Comparison of ENCODE assay signal across 18 cellular contexts in the genomic region with DNA sequence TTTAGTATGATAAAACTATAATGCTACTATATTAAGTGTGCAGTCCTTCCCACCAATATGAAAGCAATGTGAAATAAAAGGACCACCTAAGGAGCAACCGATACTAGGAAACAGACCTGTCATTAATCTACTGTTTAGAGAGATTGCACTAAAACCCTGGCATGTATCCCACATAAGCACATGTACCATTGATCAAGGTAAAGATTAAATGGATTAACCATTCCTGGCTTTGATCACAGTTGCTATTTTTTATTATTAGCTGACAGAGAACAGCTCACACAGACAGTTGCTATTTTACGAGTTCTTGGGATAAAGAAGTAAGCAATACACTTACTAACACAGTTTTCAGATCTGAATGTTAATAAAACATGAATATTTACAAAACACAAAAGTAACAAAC. TPM values are rescaled to one million over a fixed set of nuclear protein-coding genes. Genes with fewer than 3 reads are reported as not detected.
A peak's percentile ranks its signal among the peaks of the same experiment; 100 is the strongest.
DNase-seq lines count a peak whose midpoint lies in the region; ATAC-seq and TF ChIP-seq lines count a peak whose summit lies in the region.
"Had no signal": no experiment of that assay in that cellular context is flagged by ENCODE, and none has a peak within 500 bp of the region (broad histone marks: within the 10 kb centered on the region; RNA-seq: fewer than 3 reads in every experiment).

No MANE protein-coding gene starts in this region.

- CTCF ChIA-PET in HEK293 (lab: Yijun Ruan, JAX) = interaction anchor here (0.7 kb wide), 1 partner anchor 131 kb away, joined by 3 read pairs; no protein-coding TSS in a partner anchor

- no peaks in the 10 kb centered on the region for H3K9me3 ChIP-seq in HEK293 (ENCODE audit: control insufficient read depth, insufficient read depth, low read depth, low read length)
- no peaks in the 10 kb centered on the region for H3K9me3 ChIP-seq in T-helper 17 cell (ENCODE audit: control insufficient read depth, low read length, poor library complexity, severe bottlenecking)
- H3K9me3 ChIP-seq in gastroesophageal sphincter = no peaks in the 10 kb centered on the region
- H3K9me3 ChIP-seq: BLaER1 treated with 17β-estradiol and CSF1 and Interleukin-3, amounts not matched to agents 10 nM and 100 nM had no signal

- H3K4me1 ChIP-seq in HEK293 (ENCODE audit: control insufficient read depth, insufficient read depth, low read length) (no peaks in the 10 kb centered on the region), foreskin keratinocyte (peaks cover 9% of the 10 kb centered on the region), gastroesophageal sphincter (no peaks in the 10 kb centered on the region)

- POLR2A ChIA-PET in HEK293 (lab: Yijun Ruan, JAX) = no interaction called here

- no peak overlapping the region for H3K4me3 Mint-ChIP-seq in T-helper 17 cell
- no peak overlapping the region for H3K4me3 Mint-ChIP-seq in mesothelial cell of epicardium
- H3K4me3 Mint-ChIP-seq: B cell; CD8-positive, alpha-beta memory T cell had no signal

- H3K4me1 Mint-ChIP-seq in T-helper 17 cell = peaks cover 3% of the 10 kb centered on the region
- peaks cover 19% of the 10 kb centered on the region for H3K4me1 Mint-ChIP-seq in mesothelial cell of epicardium
- H3K4me1 Mint-ChIP-seq: B cell had no signal

- no peak for ATAC-seq in T-helper 17 cell
- no peak for ATAC-seq in foreskin keratinocyte
- no peak for ATAC-seq in gastroesophageal sphincter
- ATAC-seq: K562 had no signal

- H3K27me3 Mint-ChIP-seq in T-helper 17 cell = no peaks in the 10 kb centered on the region
- no peaks in the 10 kb centered on the region for H3K27me3 Mint-ChIP-seq in mesothelial cell of epicardium (ENCODE audit: low read depth)
- H3K27me3 Mint-ChIP-seq: B cell; CD8-positive, alpha-beta memory T cell had no signal

- H3K27ac ChIP-seq in HEK293 (ENCODE audit: extremely low read depth, low read depth, low read length) = no peak overlapping the region
- no peak overlapping the region for H3K27ac ChIP-seq in foreskin keratinocyte
- no peak overlapping the region for H3K27ac ChIP-seq in gastroesophageal sphincter
- H3K27ac ChIP-seq: BLaER1 treated with 17β-estradiol and CSF1 and Interleukin-3, amounts not matched to agents 10 nM and 100 nM; HL-60 had no signal

- TF ChIP-seq POLR2A in gastroesophageal sphincter (IDR thresholded peaks at IDR 0.05) = no peak

- no peaks in the 10 kb centered on the region for H3K27me3 ChIP-seq in foreskin keratinocyte
- no peaks in the 10 kb centered on the region for H3K27me3 ChIP-seq in gastroesophageal sphincter
- H3K27me3 ChIP-seq: BLaER1 treated with 17β-estradiol and CSF1 and Interleukin-3, amounts not matched to agents 10 nM and 100 nM had no signal

- H3K4me3 ChIP-seq in HEK293 (ENCODE audit: low read depth, low read length) (no peak overlapping the region), gastroesophageal sphincter (no peak overlapping the region)
- H3K4me3 ChIP-seq: BLaER1 treated with 17β-estradiol and CSF1 and Interleukin-3, amounts not matched to agents 10 nM and 100 nM; K562 had no signal

- peaks cover 8% of the 10 kb centered on the region for H3K36me3 Mint-ChIP-seq in T-helper 17 cell (ENCODE audit: low read depth)
- peaks cover 30% of the 10 kb centered on the region for H3K36me3 Mint-ChIP-seq in mesothelial cell of epicardium

- TF ChIP-seq EP300 in gastroesophageal sphincter (IDR thresholded peaks at IDR 0.05) = no peak

- WGBS in gastroesophageal sphincter (ENCODE audit: low coverage in 1 of 2), 2 donors = 74 to 97% methylated on average over 2 of the region's 2 CpGs

- DNase-seq in NCI-H82 treated with DMSO at 0.1 percent for 48 hours (lab: John Stamatoyannopoulos, UW; ENCODE audit: unreplicated experiment) (peak; percentile 35), T-helper 17 cell (no peak), mesothelial cell of epicardium (ENCODE audit: low spot score in 2 of 2, unreplicated experiment in 2 of 2) (no peak), foreskin keratinocyte (no peak)
- DNase-seq in stimulated activated CD4-positive, alpha-beta T cell treated with anti-CD3 and anti-CD28 coated beads, Interleukin-4, amount 100 ng/mL, for 4 hours = no peak
- DNase-seq: CD8-positive, alpha-beta memory T cell; COR-L47; DMS79; GDM1; GOT3; H7; IMR-90 had no signal

- H3K36me3 ChIP-seq in HEK293 (ENCODE audit: control insufficient read depth in 2 of 2, insufficient read depth in 1 of 2, low read length in 2 of 2) (peaks cover 0 to 23% of the 10 kb centered on the region in 2 experiments; a peak in 2 of 3 replicates), gastroesophageal sphincter (peaks cover 0 to 60% of the 10 kb centered on the region in 2 donors)

- peaks cover 5% of the 10 kb centered on the region for H3K9me3 Mint-ChIP-seq in mesothelial cell of epicardium
- H3K9me3 Mint-ChIP-seq: CD8-positive, alpha-beta memory T cell had no signal

- TF ChIP-seq CTCF in HEK293 (tag by site-specific recombination; IDR thresholded peaks at IDR 0.05) = no peak
- no peak for TF ChIP-seq CTCF in mesothelial cell of epicardium (IDR thresholded peaks at IDR 0.05; ENCODE audit: unreplicated experiment)
- TF ChIP-seq CTCF in foreskin keratinocyte (conservative IDR thresholded peaks at IDR 0.05) = no peak
- TF ChIP-seq CTCF in gastroesophageal sphincter (IDR thresholded peaks at IDR 0.05) = no peak

- H3K27ac Mint-ChIP-seq in T-helper 17 cell (peak overlapping the region; percentile 88), mesothelial cell of epicardium (peak overlapping the region; percentile 50)
- H3K27ac Mint-ChIP-seq: B cell had no signal

TF ChIP-seq in HEK293, 187 proteins besides CTCF, POLR2A, EP300 and RAD21:
- TF ChIP-seq ZNF837 (tag by site-specific recombination; IDR thresholded peaks at IDR 0.05) (no peak), ZNF624 (tag by site-specific recombination; IDR thresholded peaks at IDR 0.05) (no peak), TCF7L2 (IDR thresholded peaks at IDR 0.05; ENCODE audit: borderline replicate concordance, low read depth, low read length) (0 out of 2 replicates have a peak, but pooled peaks have one; percentile 24), FEZF1 (tag by site-specific recombination; IDR thresholded peaks at IDR 0.05) (peak; percentile 41; the same call in 1 of the 2 replicates)
- TF ChIP-seq, protein P1, sequence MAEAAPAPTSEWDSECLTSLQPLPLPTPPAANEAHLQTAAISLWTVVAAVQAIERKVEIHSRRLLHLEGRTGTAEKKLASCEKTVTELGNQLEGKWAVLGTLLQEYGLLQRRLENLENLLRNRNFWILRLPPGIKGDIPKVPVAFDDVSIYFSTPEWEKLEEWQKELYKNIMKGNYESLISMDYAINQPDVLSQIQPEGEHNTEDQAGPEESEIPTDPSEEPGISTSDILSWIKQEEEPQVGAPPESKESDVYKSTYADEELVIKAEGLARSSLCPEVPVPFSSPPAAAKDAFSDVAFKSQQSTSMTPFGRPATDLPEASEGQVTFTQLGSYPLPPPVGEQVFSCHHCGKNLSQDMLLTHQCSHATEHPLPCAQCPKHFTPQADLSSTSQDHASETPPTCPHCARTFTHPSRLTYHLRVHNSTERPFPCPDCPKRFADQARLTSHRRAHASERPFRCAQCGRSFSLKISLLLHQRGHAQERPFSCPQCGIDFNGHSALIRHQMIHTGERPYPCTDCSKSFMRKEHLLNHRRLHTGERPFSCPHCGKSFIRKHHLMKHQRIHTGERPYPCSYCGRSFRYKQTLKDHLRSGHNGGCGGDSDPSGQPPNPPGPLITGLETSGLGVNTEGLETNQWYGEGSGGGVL (tag by site-specific recombination; IDR thresholded peaks at IDR 0.05) = no peak

RNA-seq across cellular contexts. Expression of gene ZDHHC20, which starts 57.7 kb away (rescaled TPM):
- total RNA-seq in T-helper 17 cell (10 to 100 TPM; 63.0 to 69.0 TPM), mesothelial cell of epicardium (60.7 to 66.8 TPM (median 64.6 TPM) in 3 replicates), foreskin keratinocyte (61.7 and 67.2 TPM in 2 replicates), gastroesophageal sphincter (10 to 100 TPM; 42.8 to 67.1 (median 58.3) TPM)
- polyA plus RNA-seq in foreskin keratinocyte = 14.7 and 19.7 TPM in 2 replicates
